ENCODE assay signal across 28 cellular contexts in the genomic region with DNA sequence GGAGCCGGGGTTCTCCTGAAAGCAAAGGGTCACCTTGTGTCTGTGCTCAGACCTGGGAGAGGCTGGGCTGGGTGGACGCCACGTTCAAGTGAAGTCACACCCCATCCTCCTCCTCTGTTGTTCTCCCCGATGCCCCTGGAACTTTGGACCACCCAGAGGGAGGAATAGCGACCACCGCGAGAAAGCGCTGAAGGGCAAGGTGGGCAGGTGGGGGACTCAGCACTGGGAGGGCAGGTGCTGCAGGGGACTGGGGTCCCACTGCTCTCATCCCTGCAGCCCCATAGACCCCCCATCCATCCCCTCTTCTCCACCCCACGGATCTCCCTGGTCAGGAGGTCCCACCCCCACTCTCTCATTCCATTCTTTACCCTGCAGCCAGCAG. TPM values are rescaled to one million over a fixed set of nuclear protein-coding genes. Genes with fewer than 3 reads are reported as not detected.
DNase-seq lines count a peak whose midpoint lies in the region; ATAC-seq and TF ChIP-seq lines count a peak whose summit lies in the region.
"Had no signal": no experiment of that assay in that cellular context is flagged by ENCODE, and none has a peak within 500 bp of the region (broad histone marks: within the 10 kb centered on the region; RNA-seq: fewer than 3 reads in every experiment).

No MANE protein-coding gene starts in this region.

- H3K4me1 Mint-ChIP-seq in Caco-2 (ENCODE audit: low read depth, unreplicated experiment) (peaks cover 20% of the 10 kb centered on the region), HFFc6 (ENCODE audit: low read depth) (peaks cover 38% of the 10 kb centered on the region), nephron progenitor cell (peaks cover 44% of the 10 kb centered on the region)
- H3K4me1 Mint-ChIP-seq: activated naive CD4-positive, alpha-beta T cell treated with anti-CD3 and anti-CD28 coated beads, Interleukin-2, amount 50 U/mL, for 24 hours; stimulated activated effector memory CD8-positive, alpha-beta T cell treated with anti-CD3 and anti-CD28 coated beads, Interleukin-12 subunit alpha, Interleukin-12 subunit beta, amount 100 ng/mL, for 72 hours had no signal

- H3K27me3 ChIP-seq in Caco-2 (replicated peaks; ENCODE audit: control insufficient read depth, insufficient read depth, low read length) = no peaks in the 10 kb centered on the region
- H3K27me3 ChIP-seq in fibroblast of lung (ENCODE audit: control insufficient read depth, insufficient read depth, low read length) = no peaks in the 10 kb centered on the region
- H3K27me3 ChIP-seq in skeletal muscle satellite cell (ENCODE audit: control insufficient read depth, insufficient read depth, low read length) = no peaks in the 10 kb centered on the region
- H3K27me3 ChIP-seq: Peyer's patch had no signal

- CTCF ChIA-PET in Caco-2 (lab: Charles Lee) = no interaction called here

- H3K27ac Mint-ChIP-seq in Caco-2 (ENCODE audit: unreplicated experiment) (peak overlapping the region; percentile 10), HFFc6 (peak overlapping the region; percentile 84), nephron progenitor cell (no peak overlapping the region)
- H3K27ac Mint-ChIP-seq: activated naive CD4-positive, alpha-beta T cell treated with anti-CD3 and anti-CD28 coated beads, Interleukin-2, amount 50 U/mL, for 24 hours; CD4-positive, CD25-positive, alpha-beta regulatory T cell; stimulated activated effector memory CD8-positive, alpha-beta T cell treated with anti-CD3 and anti-CD28 coated beads, Interleukin-12 subunit alpha, Interleukin-12 subunit beta, amount 100 ng/mL, for 72 hours; T-helper 1 cell treated with Interleukin-12 subunit alpha and Interleukin-12 subunit beta and Interleukin-4 antibody, amounts not matched to agents 30 μg/mL and 1 μg/mL, for 36 hours had no signal

- POLR2A ChIA-PET in Caco-2 (lab: Charles Lee) = no interaction called here

- no peaks in the 10 kb centered on the region for H4K20me1 ChIP-seq in fibroblast of lung (ENCODE audit: control insufficient read depth, extremely low read depth, insufficient read depth, low read length)

- H3K4me3 ChIP-seq in Caco-2 (ENCODE audit: low read depth, low read length) (no peak overlapping the region), fibroblast of lung (replicated peaks in 1 of 4; ENCODE audit: control extremely low read depth in 1 of 4, insufficient read depth in 1 of 4, low read depth in 3 of 4, low read length in 4 of 4) (no peak overlapping the region), skeletal muscle satellite cell (ENCODE audit: low read length) (no peak overlapping the region)
- H3K4me3 ChIP-seq: Peyer's patch, spleen had no signal

- H3K27me3 Mint-ChIP-seq in Caco-2 (ENCODE audit: insufficient read depth, unreplicated experiment) (no peaks in the 10 kb centered on the region), HFFc6 (ENCODE audit: insufficient read depth) (no peaks in the 10 kb centered on the region; the same call in 1 of the 2 replicates), nephron progenitor cell (ENCODE audit: low read depth, poor library complexity) (peaks cover 3% of the 10 kb centered on the region)
- H3K27me3 Mint-ChIP-seq: CD4-positive, CD25-positive, alpha-beta regulatory T cell had no signal

- no TSS peak for BruUV-seq in Caco-2 (replicated peaks; lab: Mats Ljungman, UMichigan)

- H3K4me2 ChIP-seq in fibroblast of lung (ENCODE audit: extremely low read depth, insufficient read depth, low read length) (no peak overlapping the region), skeletal muscle satellite cell (ENCODE audit: low read length) (peak overlapping the region; percentile 47)

- H3K4me3 Mint-ChIP-seq in Caco-2 (ENCODE audit: unreplicated experiment) (no peak overlapping the region), HFFc6 (peak overlapping the region; percentile 67; the same call in 1 of the 2 replicates), nephron progenitor cell (no peak overlapping the region)
- H3K4me3 Mint-ChIP-seq: activated naive CD4-positive, alpha-beta T cell treated with anti-CD3 and anti-CD28 coated beads, Interleukin-2, amount 50 U/mL, for 24 hours; CD4-positive, CD25-positive, alpha-beta regulatory T cell; stimulated activated effector memory CD8-positive, alpha-beta T cell treated with anti-CD3 and anti-CD28 coated beads, Interleukin-12 subunit alpha, Interleukin-12 subunit beta, amount 100 ng/mL, for 72 hours; T-helper 1 cell treated with Interleukin-12 subunit alpha and Interleukin-12 subunit beta and Interleukin-4 antibody, amounts not matched to agents 30 μg/mL and 1 μg/mL, for 36 hours had no signal

- H3K36me3 ChIP-seq in Caco-2 (ENCODE audit: control insufficient read depth, insufficient read depth, low read length) = no peaks in the 10 kb centered on the region
- H3K36me3 ChIP-seq in fibroblast of lung (ENCODE audit: control insufficient read depth, insufficient read depth, low read length) = no peaks in the 10 kb centered on the region
- H3K36me3 ChIP-seq in skeletal muscle satellite cell (ENCODE audit: insufficient read depth, low read length) = no peaks in the 10 kb centered on the region
- H3K36me3 ChIP-seq: Peyer's patch, spleen had no signal

- H3K9me3 Mint-ChIP-seq in Caco-2 (ENCODE audit: unreplicated experiment) = no peaks in the 10 kb centered on the region
- H3K9me3 Mint-ChIP-seq in HFFc6 = no peaks in the 10 kb centered on the region
- H3K9me3 Mint-ChIP-seq in nephron progenitor cell = no peaks in the 10 kb centered on the region
- H3K9me3 Mint-ChIP-seq: activated naive CD4-positive, alpha-beta T cell treated with anti-CD3 and anti-CD28 coated beads, Interleukin-2, amount 50 U/mL, for 24 hours; CD4-positive, CD25-positive, alpha-beta regulatory T cell; stimulated activated effector memory CD8-positive, alpha-beta T cell treated with anti-CD3 and anti-CD28 coated beads, Interleukin-12 subunit alpha, Interleukin-12 subunit beta, amount 100 ng/mL, for 72 hours; T-helper 1 cell treated with Interleukin-12 subunit alpha and Interleukin-12 subunit beta and Interleukin-4 antibody, amounts not matched to agents 30 μg/mL and 1 μg/mL, for 36 hours had no signal

- peaks cover 24% of the 10 kb centered on the region for H3K4me1 ChIP-seq in Caco-2
- H3K4me1 ChIP-seq in fibroblast of lung (ENCODE audit: control insufficient read depth, extremely low read depth, insufficient read depth, low read length) = peaks cover 9% of the 10 kb centered on the region
- H3K4me1 ChIP-seq in skeletal muscle satellite cell (ENCODE audit: control insufficient read depth, insufficient read depth, low read length) = peaks cover 24% of the 10 kb centered on the region
- H3K4me1 ChIP-seq: Peyer's patch, spleen had no signal

- H3K9ac ChIP-seq in fibroblast of lung (ENCODE audit: insufficient read depth, low read length) = no peak overlapping the region
- peak overlapping the region; percentile 9 for H3K9ac ChIP-seq in skeletal muscle satellite cell (ENCODE audit: low read depth, low read length)

- H2AFZ ChIP-seq in fibroblast of lung (ENCODE audit: low read length) = no peak overlapping the region

- no peaks in the 10 kb centered on the region for H3K79me2 ChIP-seq in fibroblast of lung (ENCODE audit: control insufficient read depth, insufficient read depth, low read length)

- no peak for DNase-seq in Caco-2
- no peak for DNase-seq in HFFc6
- DNase-seq in fibroblast of lung (ENCODE audit: low read depth in 2 of 2) = no peak
- DNase-seq in nephron progenitor cell = no peak
- DNase-seq: anterior cingulate cortex; caudate nucleus; CD4-positive, CD25-positive, alpha-beta regulatory T cell; dermis blood vessel endothelial cell; DMS 273 treated with DMSO at 0.1 percent for 48 hours; glutamatergic neuron; kidney; NCI-H146; NCI-H2171; NCI-H510A treated with DMSO at 0.1 percent for 48 hours; NK-92 treated with Interleukin-12 subunit alpha and Interleukin-12 subunit beta, amount 100 ng/mL, for 24 hours; nucleus accumbens; spleen; stimulated activated CD4-positive, alpha-beta T cell treated with anti-CD3 and anti-CD28 coated beads, Interleukin-2, amount 100 ng/mL, for 48 hours; substantia nigra had no signal

- H3K9me3 ChIP-seq in Caco-2 (no peaks in the 10 kb centered on the region), fibroblast of lung (ENCODE audit: control insufficient read depth, insufficient read depth, low read depth, low read length) (no peaks in the 10 kb centered on the region), skeletal muscle satellite cell (replicated peaks; ENCODE audit: low read length) (no peaks in the 10 kb centered on the region)
- H3K9me3 ChIP-seq: Peyer's patch, spleen had no signal

- TF ChIP-seq CTCF in Caco-2 (IDR thresholded peaks at IDR 0.05; ENCODE audit: insufficient read depth in 1 of 2, low read depth in 1 of 2, low read length in 1 of 2, severe bottlenecking in 1 of 2, unreplicated experiment in 1 of 2) = no peak
- TF ChIP-seq CTCF in HFFc6 (IDR thresholded peaks at IDR 0.05) = no peak
- TF ChIP-seq CTCF in fibroblast of lung (conservative IDR thresholded peaks at IDR 0.05 in 1 of 2, IDR thresholded peaks at IDR 0.05 in 1 of 2; ENCODE audit: low read depth in 1 of 2, low read length in 2 of 2) = no peak
- TF ChIP-seq CTCF in nephron progenitor cell (IDR thresholded peaks at IDR 0.05) = no peak

- H3K36me3 Mint-ChIP-seq in Caco-2 (ENCODE audit: insufficient read depth, unreplicated experiment) = no peaks in the 10 kb centered on the region
- no peaks in the 10 kb centered on the region for H3K36me3 Mint-ChIP-seq in HFFc6 (ENCODE audit: low read depth)
- no peaks in the 10 kb centered on the region for H3K36me3 Mint-ChIP-seq in nephron progenitor cell (ENCODE audit: low read depth)
- H3K36me3 Mint-ChIP-seq: activated naive CD4-positive, alpha-beta T cell treated with anti-CD3 and anti-CD28 coated beads, Interleukin-2, amount 50 U/mL, for 24 hours; CD4-positive, CD25-positive, alpha-beta regulatory T cell; stimulated activated effector memory CD8-positive, alpha-beta T cell treated with anti-CD3 and anti-CD28 coated beads, Interleukin-12 subunit alpha, Interleukin-12 subunit beta, amount 100 ng/mL, for 72 hours had no signal

- ATAC-seq in GM18502 (IDR thresholded peaks at IDR 0.05; ENCODE audit: poor library complexity, unreplicated experiment) (no peak), GM18861 (IDR thresholded peaks at IDR 0.05; ENCODE audit: unreplicated experiment) (no peak)
- ATAC-seq: stimulated activated effector memory CD8-positive, alpha-beta T cell treated with anti-CD3 and anti-CD28 coated beads, Interleukin-12 subunit alpha, Interleukin-12 subunit beta, amount 100 ng/mL, for 72 hours had no signal

- peak overlapping the region; percentile 78 for H3K27ac ChIP-seq in fibroblast of lung (ENCODE audit: insufficient read depth, low read length)
- H3K27ac ChIP-seq: spleen had no signal

- intact Hi-C loops in Caco-2 (cut with micrococcal nuclease; ENCODE audit: unreplicated experiment) = no loop called here

RNA-seq across cellular contexts. Expression of a gene that starts 48.8 kb away (rescaled TPM):
- total RNA-seq in Caco-2 (2022) = 4.8 and 5.7 TPM in 2 replicates
- 100 to 1,000 TPM; 196 to 308 (median 225) TPM for total RNA-seq in HFFc6 (2021; fragmentation: NEBNext Ultra II Directional; extraction: Animal tissue kit (Norgen Biotek cat#: 25700))
- total RNA-seq in fibroblast of lung = 63.7 and 72.8 TPM in 2 replicates
- polyA plus RNA-seq in fibroblast of lung = 83.9 and 109 TPM in 2 replicates
- 164 and 250 TPM in 2 replicates for polyA plus RNA-seq in fibroblast of lung (2012)
- polyA minus RNA-seq in fibroblast of lung (ENCODE audit: low replicate concordance) = 171 and 250 TPM in 2 replicates
- total RNA-seq in skeletal muscle satellite cell (2012; rRNA removed) = 64.6 and 148 TPM in 2 replicates
- total RNA-seq: activated CD8-positive, alpha-beta memory T cell treated with anti-CD3 and anti-CD28 coated beads for 36 hours; SK-MEL-5 had no signal
